In genomic region chr6:130322673-130323268, GRCh38 we compare ENCODE assay signal across 8 cellular contexts. TPM values are rescaled to one million over a fixed set of nuclear protein-coding genes. Genes with fewer than 3 reads are reported as not detected.
DNase-seq lines count a peak whose midpoint lies in the region; ATAC-seq, FAIRE-seq and TF ChIP-seq lines count a peak whose summit lies in the region.

No MANE protein-coding gene starts in this region.

- FAIRE-seq in keratinocyte (lab: Jason Lieb, UNC) = peak; percentile 97

- H3K4me2 ChIP-seq in keratinocyte (ENCODE audit: control insufficient read depth, extremely low read depth, insufficient read depth, low read depth, low read length) = no peak overlapping the region

- peak overlapping the region; percentile 34 for H2AFZ ChIP-seq in keratinocyte (ENCODE audit: control insufficient read depth, low read length)

- H4K20me1 ChIP-seq in keratinocyte (ENCODE audit: control insufficient read depth, extremely low read depth, insufficient read depth, low read length) = no peaks in the 10 kb centered on the region

- H3K9ac ChIP-seq in keratinocyte (ENCODE audit: control insufficient read depth, extremely low read depth, insufficient read depth, low read length) = no peak overlapping the region

- in situ Hi-C loops in KBM-7 (cut with MboI; ENCODE audit: low pct_unique_long_range_greater_than_20kb, low sequenced_read_pairs) = loop anchor here (25.0 kb wide), 1 partner anchor 515 kb away; the partner anchor contains the start of gene SMLR1

- H3K79me2 ChIP-seq in keratinocyte (ENCODE audit: control insufficient read depth, insufficient read depth, low read length) = peaks cover 4% of the 10 kb centered on the region

- dilution Hi-C loops in keratinocyte (cut with MboI; ENCODE audit: extremely low pct_ligation_motif_present, low sequenced_read_pairs) = loop anchor here (25.0 kb wide), 1 partner anchor 440 kb away; no protein-coding TSS in a partner anchor

- no peak for ATAC-seq in GM19035 (IDR thresholded peaks at IDR 0.05; ENCODE audit: unreplicated experiment)

- no peaks in the 10 kb centered on the region for H3K9me1 ChIP-seq in keratinocyte (ENCODE audit: control insufficient read depth, extremely low read depth, insufficient read depth, low read length)

- no peaks in the 10 kb centered on the region for H3K36me3 ChIP-seq in keratinocyte (ENCODE audit: control insufficient read depth in 2 of 2, extremely low read depth in 1 of 2, insufficient read depth in 2 of 2, low read length in 2 of 2)

- no peaks in the 10 kb centered on the region for H3K9me3 ChIP-seq in keratinocyte (ENCODE audit: control insufficient read depth, low read depth, low read length)

- no peaks in the 10 kb centered on the region for H3K27me3 ChIP-seq in keratinocyte (ENCODE audit: control insufficient read depth, extremely low read depth, insufficient read depth, low read length)

- H3K4me1 ChIP-seq in keratinocyte (ENCODE audit: control insufficient read depth, extremely low read depth, insufficient read depth, low read length) = peaks cover 8% of the 10 kb centered on the region

- peak; percentile 7 for DNase-seq in NCI-H510A treated with DMSO at 0.1 percent for 48 hours (lab: John Stamatoyannopoulos, UW)
- DNase-seq in NCI-H510A (lab: John Stamatoyannopoulos, UW) = no peak
- peak; percentile 49 for DNase-seq in KBM-7
- peak; percentile 47 for DNase-seq in SW480 (ENCODE audit: low spot score)
- DNase-seq in astrocyte of the hippocampus (ENCODE audit: low read depth, low spot score) = peak; percentile 79
- DNase-seq in keratinocyte (ENCODE audit: low read depth, low spot score) = no peak
- DNase-seq in stimulated activated CD4-positive, alpha-beta T cell treated with anti-CD3 and anti-CD28 coated beads, Interleukin-4, amount 100 ng/mL, for 1 hour = peak; percentile 27

- peak; percentile 68 to 87 (median 70) for TF ChIP-seq CTCF in keratinocyte (optimal IDR thresholded peaks at IDR 0.05 in 1 of 3, IDR thresholded peaks at IDR 0.05 in 1 of 3, conservative IDR thresholded peaks at IDR 0.05 in 1 of 3; ENCODE audit: extremely low read depth in 1 of 3, insufficient read depth in 2 of 3, low read length in 3 of 3)

- no peak overlapping the region for H3K27ac ChIP-seq in keratinocyte (ENCODE audit: control insufficient read depth, insufficient read depth, low read length)

- H3K4me3 ChIP-seq in keratinocyte (ENCODE audit: control insufficient read depth in 2 of 3, extremely low read depth in 1 of 3, insufficient read depth in 2 of 3, low read depth in 1 of 3, low read length in 3 of 3) = no peak overlapping the region

RNA-seq across cellular contexts. Expression of gene TMEM200A, which starts 43.0 kb away (rescaled TPM):
- polyA plus RNA-seq in keratinocyte = 23.9 to 104 TPM (median 80.4 TPM) in 3 replicates
- 9.3 TPM for polyA plus RNA-seq in keratinocyte (2011; ENCODE audit: low read depth)
- polyA plus RNA-seq in keratinocyte (2011; cell fraction: cytosol; rRNA removed) = 25.4 and 42.1 TPM in 2 replicates
- polyA plus RNA-seq in keratinocyte (2011; cell fraction: nucleus; rRNA removed) = 49.6 and 62.1 TPM in 2 replicates
- polyA plus RNA-seq in keratinocyte (2012; ENCODE audit: low replicate concordance) = 10.9 and 118 TPM in 2 replicates
- polyA minus RNA-seq in keratinocyte = 26.8 to 87.7 TPM (median 56.8 TPM) in 3 replicates
- 29.5 TPM for polyA minus RNA-seq in keratinocyte (2011; cell fraction: cytosol; rRNA and poly(A)+ RNA removed)
- 41.7 and 76.6 TPM in 2 replicates for polyA minus RNA-seq in keratinocyte (2011; cell fraction: nucleus; rRNA and poly(A)+ RNA removed)

Comparison
In these comparisons a context has a peak if more than half of its experiments do, and no peak if none do; other contexts are left out.
1. DNase-seq: peak in NCI-H510A treated with DMSO at 0.1 percent for 48 hours (single experiment), KBM-7 (single experiment), SW480 (single experiment), astrocyte of the hippocampus (single experiment) and stimulated activated CD4-positive, alpha-beta T cell treated with anti-CD3 and anti-CD28 coated beads, Interleukin-4, amount 100 ng/mL, for 1 hour (single experiment); none in NCI-H510A (single experiment) and keratinocyte (single experiment).